Comparison of ENCODE assay signal across 8 cellular contexts in genomic region chr6:56359201-56359899, GRCh38.
DNase-seq lines count a peak whose midpoint lies in the region; ATAC-seq, FAIRE-seq and TF ChIP-seq lines count a peak whose summit lies in the region.

No MANE protein-coding gene starts in this region.

- no peak overlapping the region for H3K9ac ChIP-seq in MM.1S (ENCODE audit: low read length)

- H3K4me3 ChIP-seq in MM.1S (ENCODE audit: low read length) = no peak overlapping the region
- H3K4me3 ChIP-seq in RWPE2 (ENCODE audit: severe bottlenecking) = no peak overlapping the region
- H3K4me3 ChIP-seq in vagina = no peak overlapping the region

- H3K4me1 Mint-ChIP-seq in activated T-helper 17 cell treated with anti-CD3 and anti-CD28 coated beads, Interleukin-2, amount 50 U/mL, for 72 hours = no peaks in the 10 kb centered on the region
- H3K4me1 Mint-ChIP-seq in osteocyte (ENCODE audit: unreplicated experiment) = peaks cover 26% of the 10 kb centered on the region

- H3K9me3 Mint-ChIP-seq in activated T-helper 17 cell treated with anti-CD3 and anti-CD28 coated beads, Interleukin-2, amount 50 U/mL, for 72 hours = no peaks in the 10 kb centered on the region
- no peaks in the 10 kb centered on the region for H3K9me3 Mint-ChIP-seq in osteocyte (ENCODE audit: unreplicated experiment)

- H2AFZ ChIP-seq in MM.1S (ENCODE audit: low read length) = no peak overlapping the region

- peaks cover 13% of the 10 kb centered on the region for H3F3A ChIP-seq in MM.1S (ENCODE audit: insufficient read depth, low read length)

- H3K9me3 ChIP-seq in MM.1S (replicated peaks; ENCODE audit: insufficient read depth, low read length) (no peaks in the 10 kb centered on the region), RWPE2 (ENCODE audit: severe bottlenecking) (no peaks in the 10 kb centered on the region), vagina (no peaks in the 10 kb centered on the region)

- H3K79me2 ChIP-seq in MM.1S (ENCODE audit: low read length) = no peaks in the 10 kb centered on the region

- H3K4me3 Mint-ChIP-seq in activated T-helper 17 cell treated with anti-CD3 and anti-CD28 coated beads, Interleukin-2, amount 50 U/mL, for 72 hours = no peak overlapping the region
- no peak overlapping the region for H3K4me3 Mint-ChIP-seq in osteocyte (ENCODE audit: unreplicated experiment)

- H3K36me3 ChIP-seq in MM.1S (replicated peaks; ENCODE audit: insufficient read depth, low read length) (no peaks in the 10 kb centered on the region), RWPE2 (ENCODE audit: low read depth) (no peaks in the 10 kb centered on the region), vagina (no peaks in the 10 kb centered on the region)

- no peaks in the 10 kb centered on the region for H4K20me1 ChIP-seq in MM.1S (ENCODE audit: insufficient read depth, low read length)

- no peak overlapping the region for H3K4me2 ChIP-seq in MM.1S (ENCODE audit: low read depth, low read length)

- H3K4me1 ChIP-seq in MM.1S (ENCODE audit: low read length) (peaks cover 15% of the 10 kb centered on the region), RWPE2 (ENCODE audit: insufficient read depth, poor library complexity, severe bottlenecking) (peaks cover 10% of the 10 kb centered on the region), vagina (peaks cover 14% of the 10 kb centered on the region)

- H3K36me3 Mint-ChIP-seq in activated T-helper 17 cell treated with anti-CD3 and anti-CD28 coated beads, Interleukin-2, amount 50 U/mL, for 72 hours (ENCODE audit: low read depth) = no peaks in the 10 kb centered on the region
- no peaks in the 10 kb centered on the region for H3K36me3 Mint-ChIP-seq in osteocyte (ENCODE audit: unreplicated experiment)

- intact Hi-C loops in vagina (cut with DNase I) = no loop called here

- ATAC-seq in RWPE2 (ENCODE audit: low read depth) = peak; percentile 82
- ATAC-seq in activated T-helper 17 cell treated with anti-CD3 and anti-CD28 coated beads, Interleukin-2, amount 50 U/mL, for 72 hours (replicated peaks) = peak; percentile 66

- H3K9me2 ChIP-seq in MM.1S (replicated peaks; ENCODE audit: insufficient read depth, low read length) = no peaks in the 10 kb centered on the region

- no peaks in the 10 kb centered on the region for H3K27me3 ChIP-seq in MM.1S (replicated peaks; ENCODE audit: insufficient read depth, low read length)
- no peaks in the 10 kb centered on the region for H3K27me3 ChIP-seq in RWPE2 (ENCODE audit: insufficient read depth, poor library complexity, severe bottlenecking)
- no peaks in the 10 kb centered on the region for H3K27me3 ChIP-seq in vagina

- TF ChIP-seq POLR2A in H54 (IDR thresholded peaks at IDR 0.05; ENCODE audit: low read depth, low read length) (no peak), vagina (IDR thresholded peaks at IDR 0.05) (no peak)

- DNase-seq in ELR (ENCODE audit: low read depth) (peak; percentile 83), H54 (ENCODE audit: insufficient read length, low spot score) (peak; percentile 28), MM.1S (peak; percentile 55), RWPE2 (ENCODE audit: low spot score) (no peak), foreskin melanocyte (peak; percentile 59), osteocyte (ENCODE audit: extremely low spot score, unreplicated experiment) (no peak), vagina (ENCODE audit: extremely low spot score in 2 of 2) (no peak)

- H3K27ac Mint-ChIP-seq in activated T-helper 17 cell treated with anti-CD3 and anti-CD28 coated beads, Interleukin-2, amount 50 U/mL, for 72 hours = no peak overlapping the region
- H3K27ac Mint-ChIP-seq in osteocyte (ENCODE audit: unreplicated experiment) = no peak overlapping the region

- H3K27me3 Mint-ChIP-seq in activated T-helper 17 cell treated with anti-CD3 and anti-CD28 coated beads, Interleukin-2, amount 50 U/mL, for 72 hours = peaks cover 6% of the 10 kb centered on the region
- peaks cover 2% of the 10 kb centered on the region for H3K27me3 Mint-ChIP-seq in osteocyte (ENCODE audit: unreplicated experiment)

- H3K27ac ChIP-seq in MM.1S (ENCODE audit: low read length) = no peak overlapping the region
- H3K27ac ChIP-seq in RWPE2 (ENCODE audit: poor library complexity, severe bottlenecking) = no peak overlapping the region
- H3K27ac ChIP-seq in vagina = peak overlapping the region; percentile 30

- FAIRE-seq in H54 (lab: Jason Lieb, UNC) = peak; percentile 87

- peak; percentile 71 for TF ChIP-seq CTCF in MM.1S (IDR thresholded peaks at IDR 0.05; ENCODE audit: low read length)
- TF ChIP-seq CTCF in RWPE2 (IDR thresholded peaks at IDR 0.05; ENCODE audit: poor library complexity, severe bottlenecking) = peak; percentile 87
- TF ChIP-seq CTCF in osteocyte (IDR thresholded peaks at IDR 0.05) = peak; percentile 86
- TF ChIP-seq CTCF in vagina (IDR thresholded peaks at IDR 0.05) = peak; percentile 80 to 87 (median 86)

Comparison
In these comparisons a context has a peak if more than half of its experiments do, and no peak if none do; other contexts are left out.
1. DNase-seq: peak in ELR (single experiment), H54 (single experiment), MM.1S (single experiment) and foreskin melanocyte (single experiment); none in RWPE2 (single experiment), osteocyte (single experiment) and vagina (0 of 2).
2. Peak in every context shown above with its lines, with median percentiles within 50 percentile points of each other: CTCF ChIP-seq.